Comparison of ENCODE assay signal across 1 cellular context in the genomic region with DNA sequence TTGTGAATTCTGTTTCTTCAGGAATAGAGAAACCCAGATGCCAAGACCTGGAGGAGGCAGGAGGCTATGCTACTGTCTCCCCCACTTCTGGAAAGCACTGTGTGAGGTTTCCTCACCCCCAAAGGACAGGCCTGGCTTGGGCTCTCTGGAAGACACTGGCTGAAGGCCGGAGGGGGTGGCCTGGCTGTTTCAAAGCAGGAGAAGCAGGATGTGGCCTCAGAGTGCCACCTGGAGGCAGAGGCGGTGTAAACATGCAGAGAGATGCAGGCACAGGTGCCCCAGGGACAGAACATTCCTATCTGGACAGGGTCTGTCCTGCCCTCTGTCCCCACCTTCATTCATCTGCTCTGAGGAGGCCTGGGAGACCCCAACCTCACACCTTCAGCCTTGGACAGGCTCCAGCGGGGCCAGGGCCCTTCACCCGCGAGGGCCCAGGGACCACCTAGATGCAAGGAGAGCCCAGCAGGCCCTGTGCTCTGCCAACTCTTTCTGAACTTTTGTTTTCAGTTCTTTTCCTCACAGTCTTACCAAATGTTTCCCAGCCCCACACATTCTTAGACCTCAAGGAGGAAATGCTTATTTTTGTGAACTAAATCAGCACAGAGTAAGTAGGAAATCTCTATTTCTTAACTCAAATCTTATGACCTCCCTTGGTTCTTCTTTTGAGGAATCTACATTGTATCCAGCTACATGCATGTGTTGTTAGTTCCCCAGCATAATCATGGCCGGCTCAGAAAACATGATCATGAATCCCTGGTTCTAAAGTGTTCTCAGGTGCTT.
TF ChIP-seq lines count a peak whose summit lies in the region.

No MANE protein-coding gene starts in this region.

TF ChIP-seq in K562, 482 proteins besides CTCF, POLR2A, EP300 and RAD21 (continued from another document):
- TF ChIP-seq, protein P1, sequence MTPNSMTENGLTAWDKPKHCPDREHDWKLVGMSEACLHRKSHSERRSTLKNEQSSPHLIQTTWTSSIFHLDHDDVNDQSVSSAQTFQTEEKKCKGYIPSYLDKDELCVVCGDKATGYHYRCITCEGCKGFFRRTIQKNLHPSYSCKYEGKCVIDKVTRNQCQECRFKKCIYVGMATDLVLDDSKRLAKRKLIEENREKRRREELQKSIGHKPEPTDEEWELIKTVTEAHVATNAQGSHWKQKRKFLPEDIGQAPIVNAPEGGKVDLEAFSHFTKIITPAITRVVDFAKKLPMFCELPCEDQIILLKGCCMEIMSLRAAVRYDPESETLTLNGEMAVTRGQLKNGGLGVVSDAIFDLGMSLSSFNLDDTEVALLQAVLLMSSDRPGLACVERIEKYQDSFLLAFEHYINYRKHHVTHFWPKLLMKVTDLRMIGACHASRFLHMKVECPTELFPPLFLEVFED (CRISPR knock-in tag; conservative IDR thresholded peaks at IDR 0.05), result no peak
- no peak for TF ChIP-seq ZNF133 (CRISPR knock-in tag; IDR thresholded peaks at IDR 0.05)
